In the genomic region with DNA sequence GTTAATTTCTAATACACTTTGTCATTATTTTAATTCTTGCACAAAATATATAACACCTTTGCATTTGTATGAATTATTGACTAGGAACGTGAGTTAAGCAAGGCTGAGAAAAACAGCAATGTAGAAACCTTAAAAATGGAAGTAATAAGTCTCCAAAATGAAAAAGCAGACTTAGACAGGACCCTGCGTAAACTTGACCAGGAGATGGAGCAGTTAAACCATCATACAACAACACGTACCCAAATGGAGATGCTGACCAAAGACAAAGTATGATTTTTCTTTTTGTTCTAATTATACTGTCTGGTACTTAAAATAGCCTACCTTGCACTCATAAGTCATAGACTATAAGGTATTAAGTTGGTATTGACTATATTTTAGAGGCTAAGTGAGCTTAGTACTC, we compare ENCODE assay signal across 1 cellular context.
TF ChIP-seq lines count a peak whose summit lies in the region.

No MANE protein-coding gene starts in this region.

TF ChIP-seq in K562, 482 proteins besides CTCF, POLR2A, EP300 and RAD21 (continued from another document):
- TF ChIP-seq, protein P1, sequence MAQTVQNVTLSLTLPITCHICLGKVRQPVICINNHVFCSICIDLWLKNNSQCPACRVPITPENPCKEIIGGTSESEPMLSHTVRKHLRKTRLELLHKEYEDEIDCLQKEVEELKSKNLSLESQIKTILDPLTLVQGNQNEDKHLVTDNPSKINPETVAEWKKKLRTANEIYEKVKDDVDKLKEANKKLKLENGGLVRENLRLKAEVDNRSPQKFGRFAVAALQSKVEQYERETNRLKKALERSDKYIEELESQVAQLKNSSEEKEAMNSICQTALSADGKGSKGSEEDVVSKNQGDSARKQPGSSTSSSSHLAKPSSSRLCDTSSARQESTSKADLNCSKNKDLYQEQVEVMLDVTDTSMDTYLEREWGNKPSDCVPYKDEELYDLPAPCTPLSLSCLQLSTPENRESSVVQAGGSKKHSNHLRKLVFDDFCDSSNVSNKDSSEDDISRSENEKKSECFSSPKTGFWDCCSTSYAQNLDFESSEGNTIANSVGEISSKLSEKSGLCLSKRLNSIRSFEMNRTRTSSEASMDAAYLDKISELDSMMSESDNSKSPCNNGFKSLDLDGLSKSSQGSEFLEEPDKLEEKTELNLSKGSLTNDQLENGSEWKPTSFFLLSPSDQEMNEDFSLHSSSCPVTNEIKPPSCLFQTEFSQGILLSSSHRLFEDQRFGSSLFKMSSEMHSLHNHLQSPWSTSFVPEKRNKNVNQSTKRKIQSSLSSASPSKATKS (CRISPR knock-in tag; IDR thresholded peaks at IDR 0.05), result no peak
- TF ChIP-seq RBM15 (IDR thresholded peaks at IDR 0.05; ENCODE audit: insufficient read depth, low read length), result no peak
- TF ChIP-seq PURB (CRISPR knock-in tag; IDR thresholded peaks at IDR 0.05; ENCODE audit: low read depth), result no peak
- no peak for TF ChIP-seq GTF2A2 (tag; IDR thresholded peaks at IDR 0.05)
- TF ChIP-seq PHTF2 (CRISPR knock-in tag; IDR thresholded peaks at IDR 0.05), result no peak
- no peak for TF ChIP-seq JUND (IDR thresholded peaks at IDR 0.05; ENCODE audit: borderline replicate concordance, low read depth, low read length)
- TF ChIP-seq JUND (tag; IDR thresholded peaks at IDR 0.05; ENCODE audit: borderline replicate concordance, low read depth, low read length), result no peak
- no peak for TF ChIP-seq POU5F1 (IDR thresholded peaks at IDR 0.05; ENCODE audit: borderline replicate concordance, low read depth, low read length, partially characterized antibody)
- TF ChIP-seq, protein P2, sequence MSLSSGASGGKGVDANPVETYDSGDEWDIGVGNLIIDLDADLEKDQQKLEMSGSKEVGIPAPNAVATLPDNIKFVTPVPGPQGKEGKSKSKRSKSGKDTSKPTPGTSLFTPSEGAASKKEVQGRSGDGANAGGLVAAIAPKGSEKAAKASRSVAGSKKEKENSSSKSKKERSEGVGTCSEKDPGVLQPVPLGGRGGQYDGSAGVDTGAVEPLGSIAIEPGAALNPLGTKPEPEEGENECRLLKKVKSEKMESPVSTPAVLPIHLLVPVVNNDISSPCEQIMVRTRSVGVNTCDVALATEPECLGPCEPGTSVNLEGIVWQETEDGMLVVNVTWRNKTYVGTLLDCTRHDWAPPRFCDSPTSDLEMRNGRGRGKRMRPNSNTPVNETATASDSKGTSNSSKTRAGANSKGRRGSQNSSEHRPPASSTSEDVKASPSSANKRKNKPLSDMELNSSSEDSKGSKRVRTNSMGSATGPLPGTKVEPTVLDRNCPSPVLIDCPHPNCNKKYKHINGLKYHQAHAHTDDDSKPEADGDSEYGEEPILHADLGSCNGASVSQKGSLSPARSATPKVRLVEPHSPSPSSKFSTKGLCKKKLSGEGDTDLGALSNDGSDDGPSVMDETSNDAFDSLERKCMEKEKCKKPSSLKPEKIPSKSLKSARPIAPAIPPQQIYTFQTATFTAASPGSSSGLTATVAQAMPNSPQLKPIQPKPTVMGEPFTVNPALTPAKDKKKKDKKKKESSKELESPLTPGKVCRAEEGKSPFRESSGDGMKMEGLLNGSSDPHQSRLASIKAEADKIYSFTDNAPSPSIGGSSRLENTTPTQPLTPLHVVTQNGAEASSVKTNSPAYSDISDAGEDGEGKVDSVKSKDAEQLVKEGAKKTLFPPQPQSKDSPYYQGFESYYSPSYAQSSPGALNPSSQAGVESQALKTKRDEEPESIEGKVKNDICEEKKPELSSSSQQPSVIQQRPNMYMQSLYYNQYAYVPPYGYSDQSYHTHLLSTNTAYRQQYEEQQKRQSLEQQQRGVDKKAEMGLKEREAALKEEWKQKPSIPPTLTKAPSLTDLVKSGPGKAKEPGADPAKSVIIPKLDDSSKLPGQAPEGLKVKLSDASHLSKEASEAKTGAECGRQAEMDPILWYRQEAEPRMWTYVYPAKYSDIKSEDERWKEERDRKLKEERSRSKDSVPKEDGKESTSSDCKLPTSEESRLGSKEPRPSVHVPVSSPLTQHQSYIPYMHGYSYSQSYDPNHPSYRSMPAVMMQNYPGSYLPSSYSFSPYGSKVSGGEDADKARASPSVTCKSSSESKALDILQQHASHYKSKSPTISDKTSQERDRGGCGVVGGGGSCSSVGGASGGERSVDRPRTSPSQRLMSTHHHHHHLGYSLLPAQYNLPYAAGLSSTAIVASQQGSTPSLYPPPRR (CRISPR knock-in tag; IDR thresholded peaks at IDR 0.05; ENCODE audit: borderline replicate concordance), result no peak
- TF ChIP-seq NFE2 (IDR thresholded peaks at IDR 0.05; ENCODE audit: low read depth), result no peak
- TF ChIP-seq ZNF263 (CRISPR knock-in tag; IDR thresholded peaks at IDR 0.05; ENCODE audit: borderline replicate concordance), result no peak
- no peak for TF ChIP-seq KAT7 (CRISPR knock-in tag; IDR thresholded peaks at IDR 0.05; ENCODE audit: borderline replicate concordance)
- TF ChIP-seq, protein P3, sequence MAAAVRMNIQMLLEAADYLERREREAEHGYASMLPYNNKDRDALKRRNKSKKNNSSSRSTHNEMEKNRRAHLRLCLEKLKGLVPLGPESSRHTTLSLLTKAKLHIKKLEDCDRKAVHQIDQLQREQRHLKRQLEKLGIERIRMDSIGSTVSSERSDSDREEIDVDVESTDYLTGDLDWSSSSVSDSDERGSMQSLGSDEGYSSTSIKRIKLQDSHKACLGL (CRISPR knock-in tag; IDR thresholded peaks at IDR 0.05; ENCODE audit: borderline replicate concordance, poor library complexity, severe bottlenecking), result no peak
TF ChIP-seq in K562: peak in this region for 0.
